Comparison of ENCODE assay signal across 8 cellular contexts in genomic region chr21:31604591-31605190, GRCh38. TPM values are rescaled to one million over a fixed set of nuclear protein-coding genes. Genes with fewer than 3 reads are reported as not detected.
A peak's percentile ranks its signal among the peaks of the same experiment; 100 is the strongest.
DNase-seq lines count a peak whose midpoint lies in the region; ATAC-seq and TF ChIP-seq lines count a peak whose summit lies in the region.

No MANE protein-coding gene starts in this region.

- no peaks in the 10 kb centered on the region for H3K36me3 ChIP-seq in heart left ventricle
- no peaks in the 10 kb centered on the region for H3K36me3 ChIP-seq in psoas muscle (ENCODE audit: insufficient read depth in 1 of 2, low read depth in 1 of 2)
- H3K36me3 ChIP-seq in aorta (ENCODE audit: control insufficient read depth in 1 of 2, insufficient read depth in 2 of 2, low read length in 1 of 2), result no peaks in the 10 kb centered on the region

- POLR2A ChIA-PET in CD4-positive, alpha-beta T cell (lab: Charles Lee), result no interaction called here

- no peak overlapping the region for H3K27ac Mint-ChIP-seq in CD4-positive, alpha-beta T cell
- no peak overlapping the region for H3K27ac Mint-ChIP-seq in activated naive CD8-positive, alpha-beta T cell treated with anti-CD3 and anti-CD28 coated beads for 36 hours

- H3K9me3 Mint-ChIP-seq in CD4-positive, alpha-beta T cell, result no peaks in the 10 kb centered on the region
- no peaks in the 10 kb centered on the region for H3K9me3 Mint-ChIP-seq in activated naive CD8-positive, alpha-beta T cell treated with anti-CD3 and anti-CD28 coated beads for 36 hours

- H3K4me1 Mint-ChIP-seq in CD4-positive, alpha-beta T cell (ENCODE audit: low read depth), result no peaks in the 10 kb centered on the region
- peaks cover 5% of the 10 kb centered on the region for H3K4me1 Mint-ChIP-seq in activated naive CD8-positive, alpha-beta T cell treated with anti-CD3 and anti-CD28 coated beads for 36 hours

- no peak overlapping the region for H3K27ac ChIP-seq in CD4-positive, alpha-beta T cell (ENCODE audit: low read depth, low read length)
- H3K27ac ChIP-seq in heart left ventricle (no peak overlapping the region), psoas muscle (no peak overlapping the region), aorta (ENCODE audit: low read depth in 1 of 2, low read length in 2 of 2) (no peak overlapping the region)

- no peak overlapping the region for H3K4me3 Mint-ChIP-seq in CD4-positive, alpha-beta T cell
- no peak overlapping the region for H3K4me3 Mint-ChIP-seq in activated naive CD8-positive, alpha-beta T cell treated with anti-CD3 and anti-CD28 coated beads for 36 hours

- H3K27me3 Mint-ChIP-seq in CD4-positive, alpha-beta T cell, result peaks cover 8% of the 10 kb centered on the region
- peaks cover 4% of the 10 kb centered on the region for H3K27me3 Mint-ChIP-seq in activated naive CD8-positive, alpha-beta T cell treated with anti-CD3 and anti-CD28 coated beads for 36 hours

- H3K36me3 Mint-ChIP-seq in CD4-positive, alpha-beta T cell (ENCODE audit: low read depth), result no peaks in the 10 kb centered on the region
- no peaks in the 10 kb centered on the region for H3K36me3 Mint-ChIP-seq in activated naive CD8-positive, alpha-beta T cell treated with anti-CD3 and anti-CD28 coated beads for 36 hours

- intact Hi-C loops in CD4-positive, alpha-beta T cell (cut with DNase I, micrococcal nuclease), result loop anchor here (1.0 to 10.0 kb wide), 7 partner anchors 406 to 1560 kb away; partner anchors contain the start of gene KRTAP23-1 (in 1 of the 2)
- intact Hi-C loops in heart left ventricle (cut with DNase I), result loop anchor here (1.0 to 10.0 kb wide), 11 partner anchors 260 to 510 kb away; partner anchors contain the start of gene TIAM1 (in 2 of the 10)
- intact Hi-C loops in psoas muscle (cut with DNase I), result loop anchor here in 1 of 2 donors (5.0 kb wide), 2 partner anchors 407 to 507 kb away; no protein-coding TSS in a partner anchor
- intact Hi-C loops in aorta (cut with DNase I), result loop anchor here (5.0 to 10.0 kb wide), 3 partner anchors 402 to 507 kb away; no protein-coding TSS in a partner anchor

- CTCF ChIA-PET in CD4-positive, alpha-beta T cell (lab: Charles Lee), result interaction anchor here (0.6 to 1.2 kb wide), 3 partner anchors 347 to 506 kb away, joined by 3 to 5 read pairs (median 3); no protein-coding TSS in a partner anchor

- peak; percentile 90 for TF ChIP-seq CTCF in CD4-positive, alpha-beta T cell (IDR thresholded peaks at IDR 0.05)
- TF ChIP-seq CTCF in heart left ventricle (IDR thresholded peaks at IDR 0.05), result peak; percentile 81 to 95 (median 88)
- peak; percentile 82 for TF ChIP-seq CTCF in psoas muscle (IDR thresholded peaks at IDR 0.05)

- WGBS in heart left ventricle, 4 donors, result 33 to 41% (median 36%) methylated on average over 11 of the region's 11 CpGs
- 31 to 38% (median 35%) methylated on average over 11 of the region's 11 CpGs for WGBS in psoas muscle, 3 donors
- 32 to 34% methylated on average over 11 of the region's 11 CpGs for WGBS in aorta, 2 donors

- peaks cover 0 to 4% (median 0%) of the 10 kb centered on the region in 12 donors for H3K4me1 ChIP-seq in heart left ventricle
- H3K4me1 ChIP-seq in psoas muscle, result no peaks in the 10 kb centered on the region
- H3K4me1 ChIP-seq in aorta (ENCODE audit: control insufficient read depth in 1 of 2, insufficient read depth in 2 of 2, low read length in 2 of 2), result no peaks in the 10 kb centered on the region

- H3K27me3 ChIP-seq in CD4-positive, alpha-beta T cell (ENCODE audit: control insufficient read depth, insufficient read depth, low read length), result no peaks in the 10 kb centered on the region
- no peaks in the 10 kb centered on the region for H3K27me3 ChIP-seq in heart left ventricle
- H3K27me3 ChIP-seq in psoas muscle (ENCODE audit: insufficient read depth in 3 of 3, low read length in 2 of 3), result no peaks in the 10 kb centered on the region
- no peaks in the 10 kb centered on the region for H3K27me3 ChIP-seq in aorta (ENCODE audit: control insufficient read depth in 1 of 2, insufficient read depth in 2 of 2, low read length in 1 of 2)

- peak; percentile 56 to 83 (median 65) for DNase-seq in CD4-positive, alpha-beta T cell
- DNase-seq in NCI-H1092 treated with DMSO at 0.1 percent for 48 hours (lab: John Stamatoyannopoulos, UW) (peak; percentile 73), SKM-1 treated with dmso at 0.1 percent for 144 hours (lab: John Stamatoyannopoulos, UW; ENCODE audit: unreplicated experiment) (peak; percentile 65), heart left ventricle (peak; percentile 35 to 79 (median 47)), psoas muscle (peak; percentile 38 to 79), aorta (peak; percentile 60 to 88)
- DNase-seq in activated naive CD8-positive, alpha-beta T cell treated with anti-CD3 and anti-CD28 coated beads for 36 hours, result peak; percentile 57

- H3K4me3 ChIP-seq in heart left ventricle (no peak overlapping the region), psoas muscle (no peak overlapping the region), aorta (ENCODE audit: low read length in 2 of 2) (no peak overlapping the region)

- no peaks in the 10 kb centered on the region for H3K9me3 ChIP-seq in CD4-positive, alpha-beta T cell (ENCODE audit: control insufficient read depth, low read length)
- no peaks in the 10 kb centered on the region for H3K9me3 ChIP-seq in heart left ventricle
- no peaks in the 10 kb centered on the region for H3K9me3 ChIP-seq in psoas muscle
- no peaks in the 10 kb centered on the region for H3K9me3 ChIP-seq in aorta (ENCODE audit: control insufficient read depth, low read length)

- peak; percentile 77 for ATAC-seq in CD4-positive, alpha-beta T cell (ENCODE audit: poor library complexity)
- ATAC-seq in GM21381 (IDR thresholded peaks at IDR 0.05; ENCODE audit: unreplicated experiment) (peak; percentile 55), heart left ventricle (peak in 3 of 4 donors; percentile 54 to 59 (median 58)), psoas muscle (peak in 2 of 4 donors; percentile 47 to 53), aorta (ENCODE audit: low FRiP score) (peak; percentile 73)

- no peak for TF ChIP-seq POLR2A in heart left ventricle (IDR thresholded peaks at IDR 0.05)

RNA-seq across cellular contexts. Expression of gene SOD1, which starts 54.8 kb away (rescaled TPM):
- total RNA-seq in CD4-positive, alpha-beta T cell, result 100 to 1,000 TPM; 158 to 161 TPM
- total RNA-seq in activated naive CD8-positive, alpha-beta T cell treated with anti-CD3 and anti-CD28 coated beads for 36 hours, result 100 to 1,000 TPM; 316 to 328 TPM
- total RNA-seq in heart left ventricle (100 to 1,000 TPM; 348 to 487 (median 422) TPM), psoas muscle (100 to 1,000 TPM; 226 to 326 (median 285) TPM), aorta (100 to 1,000 TPM; 167 to 176 TPM)
- polyA plus RNA-seq in heart left ventricle (100 to 1,000 TPM; 406 to 644 TPM), psoas muscle (100 to 1,000 TPM; 305 to 890 (median 337) TPM), aorta (100 to 1,000 TPM; 329 to 479 TPM)
